Comparison of ENCODE assay signal across 3 cellular contexts in genomic region chr12:123113038-123113437, GRCh38.
TF ChIP-seq lines count a peak whose summit lies in the region.

No MANE protein-coding gene starts in this region.

TF ChIP-seq in SK-N-SH, 30 proteins besides CTCF, POLR2A, EP300 and RAD21 (continued from another document):
- TF ChIP-seq REST (IDR thresholded peaks at IDR 0.05; ENCODE audit: low read depth, low read length), result peak; percentile 49; the same call in 1 of the 2 replicates

TF ChIP-seq in SK-N-SH treated with all-trans-retinoic acid at 6 μM for 48 hours, 23 proteins besides CTCF, POLR2A, EP300 and RAD21 (continued from another document):
- TF ChIP-seq POU6F1 (CRISPR knock-in tag; IDR thresholded peaks at IDR 0.05; ENCODE audit: borderline replicate concordance, low read depth) (no peak), ESRRG (CRISPR knock-in tag; IDR thresholded peaks at IDR 0.05) (no peak), CSRNP3 (CRISPR knock-in tag; IDR thresholded peaks at IDR 0.05) (no peak), ZC3H10 (CRISPR knock-in tag; IDR thresholded peaks at IDR 0.05) (no peak), PPARA (CRISPR knock-in tag; IDR thresholded peaks at IDR 0.05; ENCODE audit: borderline replicate concordance) (no peak), ZFP30 (CRISPR knock-in tag; IDR thresholded peaks at IDR 0.05) (no peak), ARNTL (CRISPR knock-in tag; IDR thresholded peaks at IDR 0.05; ENCODE audit: borderline replicate concordance, low read depth) (no peak), GLIS3 (CRISPR knock-in tag; IDR thresholded peaks at IDR 0.05) (no peak), CSDC2 (CRISPR knock-in tag; IDR thresholded peaks at IDR 0.05) (no peak), CREB5 (CRISPR knock-in tag; IDR thresholded peaks at IDR 0.05; ENCODE audit: low read depth) (no peak)
TF ChIP-seq in SK-N-SH treated with all-trans-retinoic acid at 6 μM for 48 hours: peak in this region for 0.

TF ChIP-seq in GM23338, 12 proteins besides CTCF, POLR2A, EP300 and RAD21 (continued from another document):
- no peak for TF ChIP-seq STAT1 (IDR thresholded peaks at IDR 0.05; ENCODE audit: unreplicated experiment)
